ENCODE assay signal across 15 cellular contexts in genomic region chr17:65183736-65184135, GRCh38. TPM values are rescaled to one million over a fixed set of nuclear protein-coding genes. Genes with fewer than 3 reads are reported as not detected.
DNase-seq lines count a peak whose midpoint lies in the region; ATAC-seq and TF ChIP-seq lines count a peak whose summit lies in the region.
"Had no signal": no experiment of that assay in that cellular context is flagged by ENCODE, and none has a peak within 500 bp of the region (broad histone marks: within the 10 kb centered on the region; RNA-seq: fewer than 3 reads in every experiment).

No MANE protein-coding gene starts in this region.

- no peaks in the 10 kb centered on the region for H3K36me3 Mint-ChIP-seq in MCF 10A (ENCODE audit: insufficient read depth, unreplicated experiment)
- H3K36me3 Mint-ChIP-seq: stimulated activated naive B cell treated with anti-CD40 and anti-IgM and Interleukin-4, amounts not matched to agents 10 μg/mL and 1 μg/mL and 100 μg/mL, for 72 hours had no signal

- H3K9me3 Mint-ChIP-seq in MCF 10A (ENCODE audit: unreplicated experiment): no peaks in the 10 kb centered on the region
- H3K9me3 Mint-ChIP-seq: stimulated activated naive B cell treated with anti-CD40 and anti-IgM and Interleukin-4, amounts not matched to agents 10 μg/mL and 1 μg/mL and 100 μg/mL, for 72 hours had no signal

- intact Hi-C loops in MCF 10A (cut with micrococcal nuclease): no loop called here

- H3K27me3 Mint-ChIP-seq in MCF 10A (ENCODE audit: insufficient read depth, unreplicated experiment): peaks cover 15% of the 10 kb centered on the region

- DNase-seq in A172 (ENCODE audit: low spot score): peak; percentile 95
- peak; percentile 66 for DNase-seq in HCEC 1CT
- peak; percentile 13 for DNase-seq in MCF 10A (ENCODE audit: unreplicated experiment)
- DNase-seq in iris pigment epithelial cell (ENCODE audit: low read depth): peak; percentile 55
- no peak for DNase-seq in substantia nigra (lab: John Stamatoyannopoulos, UW)
- DNase-seq in GM13976 (ENCODE audit: low spot score): no peak
- DNase-seq: activated T-cell treated with anti-CD3 and anti-CD28 coated beads, Interleukin-2, amount 50 U/mL, for 1 hour; left lung; NCI-H510A treated with DMSO at 0.1 percent for 48 hours; stimulated activated naive B cell treated with anti-CD40 and anti-IgM and Interleukin-4, amounts not matched to agents 10 μg/mL and 1 μg/mL and 100 μg/mL, for 72 hours; T-helper 9 cell had no signal

- TF ChIP-seq CTCF in MCF 10A (IDR thresholded peaks at IDR 0.05; ENCODE audit: unreplicated experiment) (no peak), GM13976 (IDR thresholded peaks at IDR 0.05; ENCODE audit: borderline replicate concordance, control extremely low read depth, extremely low read depth, insufficient read depth, missing control alignments) (no peak)

- no peak overlapping the region for H3K27ac ChIP-seq in substantia nigra (ENCODE audit: low read depth, low read length, poor library complexity, severe bottlenecking)
- H3K27ac ChIP-seq: C4-2B, dorsolateral prefrontal cortex, left lung had no signal

- H3K27ac Mint-ChIP-seq in MCF 10A (ENCODE audit: low read depth, unreplicated experiment): no peak overlapping the region

- POLR2A ChIA-PET in MCF 10A (lab: Yijun Ruan, JAX): no interaction called here

- peaks cover 6% of the 10 kb centered on the region for H3K4me1 Mint-ChIP-seq in MCF 10A (ENCODE audit: insufficient read depth, unreplicated experiment)

- no peak overlapping the region for H3K4me3 Mint-ChIP-seq in MCF 10A (ENCODE audit: unreplicated experiment)
- H3K4me3 Mint-ChIP-seq: stimulated activated naive B cell treated with anti-CD40 and anti-IgM and Interleukin-4, amounts not matched to agents 10 μg/mL and 1 μg/mL and 100 μg/mL, for 72 hours had no signal

- in situ Hi-C loops in GM13976 (cut with MboI; ENCODE audit: low sequenced_read_pairs, unreplicated experiment): no loop called here

- ATAC-seq in HG02852 (IDR thresholded peaks at IDR 0.05; ENCODE audit: unreplicated experiment) (no peak), GM18873 (IDR thresholded peaks at IDR 0.05; ENCODE audit: low FRiP score, unreplicated experiment) (no peak)
- ATAC-seq: left lung; stimulated activated naive B cell treated with anti-CD40 and anti-IgM and Interleukin-4, amounts not matched to agents 10 μg/mL and 1 μg/mL and 100 μg/mL, for 72 hours had no signal

- no TSS peak for BruUV-seq in MCF 10A (replicated peaks; lab: Mats Ljungman, UMichigan)

- CTCF ChIA-PET in MCF 10A (lab: Yijun Ruan, JAX): no interaction called here

RNA-seq across cellular contexts. Expression of gene RGS9, which starts 46.6 kb away (rescaled TPM):
- 0.28 and 2.0 TPM in 2 replicates for total RNA-seq in A172 (2014; rRNA removed; shearing (Covaris generic))
- total RNA-seq in MCF 10A (2022): 0.49 and 0.61 TPM in 2 replicates

Comparison
In these comparisons a context has a peak if more than half of its experiments do, and no peak if none do; other contexts are left out.
1. DNase-seq: peak in A172 (single experiment), HCEC 1CT (single experiment), MCF 10A (single experiment) and iris pigment epithelial cell (single experiment); none in substantia nigra (0 of 49) and GM13976 (single experiment).